In the genomic region with DNA sequence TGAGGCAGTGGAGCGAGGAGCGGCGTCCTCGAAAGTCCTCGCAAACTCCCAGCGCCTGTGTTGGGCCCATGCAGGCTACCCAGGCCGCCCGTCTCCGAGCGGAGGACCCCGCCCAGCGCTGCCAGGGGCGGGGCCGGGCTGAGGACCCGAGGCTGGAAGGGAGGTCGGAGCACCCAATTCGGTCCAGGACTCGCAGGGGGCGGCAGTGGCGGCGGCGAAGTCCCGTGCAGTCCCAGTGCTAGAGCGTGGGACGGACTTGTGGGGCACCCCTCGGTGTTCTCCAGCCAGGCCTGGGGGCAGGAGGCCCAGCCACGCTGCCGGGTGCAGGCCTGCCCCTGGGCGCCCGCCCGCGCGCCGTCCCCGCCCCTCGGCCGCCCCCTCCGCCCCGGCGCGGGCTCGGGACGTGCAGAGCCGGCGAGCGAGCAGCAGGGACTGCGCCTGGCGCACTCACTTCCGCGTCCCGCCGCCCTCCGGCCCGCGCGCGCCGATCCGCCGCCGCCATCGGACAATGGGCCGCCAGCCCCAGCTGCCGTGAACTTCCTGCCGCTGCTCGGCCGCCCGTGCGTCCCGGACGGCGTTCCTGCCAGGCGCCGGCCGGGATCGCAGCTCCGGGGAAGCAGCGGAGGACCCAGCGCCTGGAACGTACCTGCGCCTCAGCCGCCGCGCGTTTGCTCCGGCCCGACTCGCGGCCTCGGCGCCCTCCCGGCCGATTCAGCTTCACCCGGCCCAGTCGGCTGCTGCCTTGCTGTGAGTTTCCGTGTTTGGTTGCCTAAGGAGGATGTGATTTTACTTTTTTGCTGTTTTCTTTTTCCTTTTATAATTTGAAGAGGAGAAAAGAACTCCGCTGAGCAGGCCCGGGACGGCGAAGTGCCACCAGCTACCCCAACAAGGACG, we compare ENCODE assay signal across 1 cellular context.
TF ChIP-seq lines count a peak whose summit lies in the region.

No MANE protein-coding gene starts in this region.

TF ChIP-seq in HepG2, 621 proteins besides CTCF, POLR2A, EP300 and RAD21 (continues in another document):
- TF ChIP-seq, protein P1, sequence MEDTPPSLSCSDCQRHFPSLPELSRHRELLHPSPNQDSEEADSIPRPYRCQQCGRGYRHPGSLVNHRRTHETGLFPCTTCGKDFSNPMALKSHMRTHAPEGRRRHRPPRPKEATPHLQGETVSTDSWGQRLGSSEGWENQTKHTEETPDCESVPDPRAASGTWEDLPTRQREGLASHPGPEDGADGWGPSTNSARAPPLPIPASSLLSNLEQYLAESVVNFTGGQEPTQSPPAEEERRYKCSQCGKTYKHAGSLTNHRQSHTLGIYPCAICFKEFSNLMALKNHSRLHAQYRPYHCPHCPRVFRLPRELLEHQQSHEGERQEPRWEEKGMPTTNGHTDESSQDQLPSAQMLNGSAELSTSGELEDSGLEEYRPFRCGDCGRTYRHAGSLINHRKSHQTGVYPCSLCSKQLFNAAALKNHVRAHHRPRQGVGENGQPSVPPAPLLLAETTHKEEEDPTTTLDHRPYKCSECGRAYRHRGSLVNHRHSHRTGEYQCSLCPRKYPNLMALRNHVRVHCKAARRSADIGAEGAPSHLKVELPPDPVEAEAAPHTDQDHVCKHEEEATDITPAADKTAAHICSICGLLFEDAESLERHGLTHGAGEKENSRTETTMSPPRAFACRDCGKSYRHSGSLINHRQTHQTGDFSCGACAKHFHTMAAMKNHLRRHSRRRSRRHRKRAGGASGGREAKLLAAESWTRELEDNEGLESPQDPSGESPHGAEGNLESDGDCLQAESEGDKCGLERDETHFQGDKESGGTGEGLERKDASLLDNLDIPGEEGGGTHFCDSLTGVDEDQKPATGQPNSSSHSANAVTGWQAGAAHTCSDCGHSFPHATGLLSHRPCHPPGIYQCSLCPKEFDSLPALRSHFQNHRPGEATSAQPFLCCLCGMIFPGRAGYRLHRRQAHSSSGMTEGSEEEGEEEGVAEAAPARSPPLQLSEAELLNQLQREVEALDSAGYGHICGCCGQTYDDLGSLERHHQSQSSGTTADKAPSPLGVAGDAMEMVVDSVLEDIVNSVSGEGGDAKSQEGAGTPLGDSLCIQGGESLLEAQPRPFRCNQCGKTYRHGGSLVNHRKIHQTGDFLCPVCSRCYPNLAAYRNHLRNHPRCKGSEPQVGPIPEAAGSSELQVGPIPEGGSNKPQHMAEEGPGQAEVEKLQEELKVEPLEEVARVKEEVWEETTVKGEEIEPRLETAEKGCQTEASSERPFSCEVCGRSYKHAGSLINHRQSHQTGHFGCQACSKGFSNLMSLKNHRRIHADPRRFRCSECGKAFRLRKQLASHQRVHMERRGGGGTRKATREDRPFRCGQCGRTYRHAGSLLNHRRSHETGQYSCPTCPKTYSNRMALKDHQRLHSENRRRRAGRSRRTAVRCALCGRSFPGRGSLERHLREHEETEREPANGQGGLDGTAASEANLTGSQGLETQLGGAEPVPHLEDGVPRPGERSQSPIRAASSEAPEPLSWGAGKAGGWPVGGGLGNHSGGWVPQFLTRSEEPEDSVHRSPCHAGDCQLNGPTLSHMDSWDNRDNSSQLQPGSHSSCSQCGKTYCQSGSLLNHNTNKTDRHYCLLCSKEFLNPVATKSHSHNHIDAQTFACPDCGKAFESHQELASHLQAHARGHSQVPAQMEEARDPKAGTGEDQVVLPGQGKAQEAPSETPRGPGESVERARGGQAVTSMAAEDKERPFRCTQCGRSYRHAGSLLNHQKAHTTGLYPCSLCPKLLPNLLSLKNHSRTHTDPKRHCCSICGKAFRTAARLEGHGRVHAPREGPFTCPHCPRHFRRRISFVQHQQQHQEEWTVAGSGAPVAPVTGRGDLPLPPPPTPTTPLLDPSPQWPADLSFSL (CRISPR knock-in tag; IDR thresholded peaks at IDR 0.05) = 0 out of 2 replicates have a peak, but pooled peaks have one; percentile 11
- TF ChIP-seq SALL1 (CRISPR knock-in tag; IDR thresholded peaks at IDR 0.05) (no peak; the same call in 1 of the 2 replicates), ZNF143 (CRISPR knock-in tag; IDR thresholded peaks at IDR 0.05) (no peak; the same call in 1 of the 2 replicates), ARHGAP35 (CRISPR knock-in tag; IDR thresholded peaks at IDR 0.05; ENCODE audit: borderline replicate concordance) (no peak; the same call in 1 of the 2 replicates), CCDC6 (CRISPR knock-in tag; IDR thresholded peaks at IDR 0.05) (no peak), ZNF510 (CRISPR knock-in tag; IDR thresholded peaks at IDR 0.05; ENCODE audit: low read depth) (no peak; the same call in 1 of the 2 replicates), ZBTB42 (CRISPR knock-in tag; IDR thresholded peaks at IDR 0.05) (no peak), ATM (IDR thresholded peaks at IDR 0.05; ENCODE audit: borderline replicate concordance) (no peak), REL (CRISPR knock-in tag; conservative IDR thresholded peaks at IDR 0.05) (0 out of 2 replicates have a peak, but pooled peaks have one; percentile 7), ZNF549 (CRISPR knock-in tag; IDR thresholded peaks at IDR 0.05) (no peak), KLF9 (CRISPR knock-in tag; IDR thresholded peaks at IDR 0.05; ENCODE audit: low read depth) (no peak), ZNF564 (CRISPR knock-in tag; IDR thresholded peaks at IDR 0.05) (0 out of 2 replicates have a peak, but pooled peaks have one; percentile 3), ZNF333 (CRISPR knock-in tag; IDR thresholded peaks at IDR 0.05; ENCODE audit: borderline replicate concordance) (0 out of 2 replicates have a peak, but pooled peaks have one; percentile 16), SP5 (CRISPR knock-in tag; IDR thresholded peaks at IDR 0.05; ENCODE audit: borderline replicate concordance, low read depth) (peak; percentile 47; the same call in 1 of the 2 replicates), ZFP90 (CRISPR knock-in tag; IDR thresholded peaks at IDR 0.05; ENCODE audit: borderline replicate concordance) (peak; percentile 25; the same call in 1 of the 2 replicates), ZFP36L1 (CRISPR knock-in tag; IDR thresholded peaks at IDR 0.05) (no peak), CREM (IDR thresholded peaks at IDR 0.05) (no peak), CREM (CRISPR knock-in tag; IDR thresholded peaks at IDR 0.05) (no peak), THAP11 (CRISPR knock-in tag; IDR thresholded peaks at IDR 0.05) (no peak), TBX2 (CRISPR knock-in tag; IDR thresholded peaks at IDR 0.05; ENCODE audit: borderline replicate concordance) (no peak), SAP130 (CRISPR knock-in tag; IDR thresholded peaks at IDR 0.05; ENCODE audit: low read depth) (peak; percentile 65), NONO (IDR thresholded peaks at IDR 0.05) (no peak), NONO (CRISPR knock-in tag; conservative IDR thresholded peaks at IDR 0.05) (0 out of 2 replicates have a peak, but pooled peaks have one; percentile 6), ZNF34 (CRISPR knock-in tag; IDR thresholded peaks at IDR 0.05; ENCODE audit: borderline replicate concordance) (no peak), GABPA (IDR thresholded peaks at IDR 0.05; ENCODE audit: low read depth, low read length) (no peak), GABPA (CRISPR knock-in tag; IDR thresholded peaks at IDR 0.05; ENCODE audit: low read depth) (no peak), BRCA1 (CRISPR knock-in tag; IDR thresholded peaks at IDR 0.05) (no peak), FOSL1 (CRISPR knock-in tag; IDR thresholded peaks at IDR 0.05; ENCODE audit: borderline replicate concordance) (no peak), ZNF251 (CRISPR knock-in tag; IDR thresholded peaks at IDR 0.05) (no peak), NR2F6 (IDR thresholded peaks at IDR 0.05) (no peak), NR2F6 (CRISPR knock-in tag; IDR thresholded peaks at IDR 0.05) (0 out of 2 replicates have a peak, but pooled peaks have one; percentile 1), CC2D1A (CRISPR knock-in tag; IDR thresholded peaks at IDR 0.05) (no peak), KAT8 (CRISPR knock-in tag; IDR thresholded peaks at IDR 0.05) (no peak), ZMYM4 (CRISPR knock-in tag; IDR thresholded peaks at IDR 0.05) (0 out of 2 replicates have a peak, but pooled peaks have one; percentile 5), ZNF235 (CRISPR knock-in tag; IDR thresholded peaks at IDR 0.05; ENCODE audit: borderline replicate concordance) (no peak), ZBTB3 (CRISPR knock-in tag; IDR thresholded peaks at IDR 0.05; ENCODE audit: borderline replicate concordance, low read depth) (no peak; the same call in 1 of the 2 replicates), ZNF20 (CRISPR knock-in tag; IDR thresholded peaks at IDR 0.05) (no peak), ZNF883 (CRISPR knock-in tag; IDR thresholded peaks at IDR 0.05; ENCODE audit: not compliant biosample characterization) (peak; percentile 35), ZNF207 (IDR thresholded peaks at IDR 0.05; ENCODE audit: borderline replicate concordance) (no peak), MXD4 (CRISPR knock-in tag; IDR thresholded peaks at IDR 0.05) (no peak), ZNF329 (CRISPR knock-in tag; IDR thresholded peaks at IDR 0.05; ENCODE audit: low read depth) (no peak)
- TF ChIP-seq, protein P2, sequence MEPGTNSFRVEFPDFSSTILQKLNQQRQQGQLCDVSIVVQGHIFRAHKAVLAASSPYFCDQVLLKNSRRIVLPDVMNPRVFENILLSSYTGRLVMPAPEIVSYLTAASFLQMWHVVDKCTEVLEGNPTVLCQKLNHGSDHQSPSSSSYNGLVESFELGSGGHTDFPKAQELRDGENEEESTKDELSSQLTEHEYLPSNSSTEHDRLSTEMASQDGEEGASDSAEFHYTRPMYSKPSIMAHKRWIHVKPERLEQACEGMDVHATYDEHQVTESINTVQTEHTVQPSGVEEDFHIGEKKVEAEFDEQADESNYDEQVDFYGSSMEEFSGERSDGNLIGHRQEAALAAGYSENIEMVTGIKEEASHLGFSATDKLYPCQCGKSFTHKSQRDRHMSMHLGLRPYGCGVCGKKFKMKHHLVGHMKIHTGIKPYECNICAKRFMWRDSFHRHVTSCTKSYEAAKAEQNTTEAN (CRISPR knock-in tag; conservative IDR thresholded peaks at IDR 0.05) = peak; percentile 66; the same call in 1 of the 2 replicates
- TF ChIP-seq, protein P3, sequence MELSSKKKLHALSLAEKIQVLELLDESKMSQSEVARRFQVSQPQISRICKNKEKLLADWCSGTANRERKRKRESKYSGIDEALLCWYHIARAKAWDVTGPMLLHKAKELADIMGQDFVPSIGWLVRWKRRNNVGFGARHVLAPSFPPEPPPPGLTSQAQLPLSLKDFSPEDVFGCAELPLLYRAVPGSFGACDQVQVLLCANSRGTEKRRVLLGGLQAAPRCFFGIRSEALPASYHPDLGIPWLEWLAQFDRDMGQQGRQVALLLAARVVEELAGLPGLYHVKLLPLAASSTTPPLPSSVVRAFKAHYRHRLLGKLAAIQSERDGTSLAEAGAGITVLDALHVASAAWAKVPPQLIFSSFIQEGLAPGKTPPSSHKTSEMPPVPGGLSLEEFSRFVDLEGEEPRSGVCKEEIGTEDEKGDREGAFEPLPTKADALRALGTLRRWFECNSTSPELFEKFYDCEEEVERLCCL (CRISPR knock-in tag; IDR thresholded peaks at IDR 0.05; ENCODE audit: borderline replicate concordance) = no peak
- TF ChIP-seq, protein P4, sequence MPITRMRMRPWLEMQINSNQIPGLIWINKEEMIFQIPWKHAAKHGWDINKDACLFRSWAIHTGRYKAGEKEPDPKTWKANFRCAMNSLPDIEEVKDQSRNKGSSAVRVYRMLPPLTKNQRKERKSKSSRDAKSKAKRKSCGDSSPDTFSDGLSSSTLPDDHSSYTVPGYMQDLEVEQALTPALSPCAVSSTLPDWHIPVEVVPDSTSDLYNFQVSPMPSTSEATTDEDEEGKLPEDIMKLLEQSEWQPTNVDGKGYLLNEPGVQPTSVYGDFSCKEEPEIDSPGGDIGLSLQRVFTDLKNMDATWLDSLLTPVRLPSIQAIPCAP (CRISPR knock-in tag; IDR thresholded peaks at IDR 0.05; ENCODE audit: low read depth) = no peak
- TF ChIP-seq, protein P5, sequence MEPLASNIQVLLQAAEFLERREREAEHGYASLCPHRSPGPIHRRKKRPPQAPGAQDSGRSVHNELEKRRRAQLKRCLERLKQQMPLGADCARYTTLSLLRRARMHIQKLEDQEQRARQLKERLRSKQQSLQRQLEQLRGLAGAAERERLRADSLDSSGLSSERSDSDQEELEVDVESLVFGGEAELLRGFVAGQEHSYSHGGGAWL (CRISPR knock-in tag; IDR thresholded peaks at IDR 0.05) = no peak
- TF ChIP-seq, protein P6, sequence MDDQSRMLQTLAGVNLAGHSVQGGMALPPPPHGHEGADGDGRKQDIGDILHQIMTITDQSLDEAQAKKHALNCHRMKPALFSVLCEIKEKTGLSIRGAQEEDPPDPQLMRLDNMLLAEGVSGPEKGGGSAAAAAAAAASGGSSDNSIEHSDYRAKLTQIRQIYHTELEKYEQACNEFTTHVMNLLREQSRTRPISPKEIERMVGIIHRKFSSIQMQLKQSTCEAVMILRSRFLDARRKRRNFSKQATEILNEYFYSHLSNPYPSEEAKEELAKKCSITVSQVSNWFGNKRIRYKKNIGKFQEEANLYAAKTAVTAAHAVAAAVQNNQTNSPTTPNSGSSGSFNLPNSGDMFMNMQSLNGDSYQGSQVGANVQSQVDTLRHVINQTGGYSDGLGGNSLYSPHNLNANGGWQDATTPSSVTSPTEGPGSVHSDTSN (CRISPR knock-in tag; IDR thresholded peaks at IDR 0.05; ENCODE audit: borderline replicate concordance) = no peak
- TF ChIP-seq, protein P7, sequence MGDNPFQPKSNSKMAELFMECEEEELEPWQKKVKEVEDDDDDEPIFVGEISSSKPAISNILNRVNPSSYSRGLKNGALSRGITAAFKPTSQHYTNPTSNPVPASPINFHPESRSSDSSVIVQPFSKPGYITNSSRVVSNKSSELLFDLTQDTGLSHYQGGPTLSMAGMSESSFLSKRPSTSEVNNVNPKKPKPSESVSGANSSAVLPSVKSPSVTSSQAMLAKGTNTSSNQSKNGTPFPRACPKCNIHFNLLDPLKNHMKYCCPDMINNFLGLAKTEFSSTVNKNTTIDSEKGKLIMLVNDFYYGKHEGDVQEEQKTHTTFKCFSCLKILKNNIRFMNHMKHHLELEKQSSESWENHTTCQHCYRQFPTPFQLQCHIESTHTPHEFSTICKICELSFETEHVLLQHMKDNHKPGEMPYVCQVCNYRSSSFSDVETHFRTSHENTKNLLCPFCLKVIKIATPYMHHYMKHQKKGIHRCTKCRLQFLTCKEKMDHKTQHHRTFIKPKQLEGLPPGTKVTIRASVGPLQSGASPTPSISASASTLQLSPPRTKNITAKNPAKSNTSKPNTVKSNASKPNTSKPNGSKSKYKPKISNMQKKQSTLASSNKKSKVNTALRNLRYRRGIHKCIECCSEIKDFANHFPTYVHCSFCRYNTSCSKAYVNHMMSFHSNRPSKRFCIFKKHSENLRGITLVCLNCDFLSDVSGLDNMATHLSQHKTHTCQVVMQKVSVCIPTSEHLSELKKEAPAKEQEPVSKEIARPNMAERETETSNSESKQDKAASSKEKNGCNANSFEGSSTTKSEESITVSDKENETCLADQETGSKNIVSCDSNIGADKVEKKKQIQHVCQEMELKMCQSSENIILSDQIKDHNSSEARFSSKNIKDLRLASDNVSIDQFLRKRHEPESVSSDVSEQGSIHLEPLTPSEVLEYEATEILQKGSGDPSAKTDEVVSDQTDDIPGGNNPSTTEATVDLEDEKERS (CRISPR knock-in tag; IDR thresholded peaks at IDR 0.05) = no peak
- TF ChIP-seq, protein P8, sequence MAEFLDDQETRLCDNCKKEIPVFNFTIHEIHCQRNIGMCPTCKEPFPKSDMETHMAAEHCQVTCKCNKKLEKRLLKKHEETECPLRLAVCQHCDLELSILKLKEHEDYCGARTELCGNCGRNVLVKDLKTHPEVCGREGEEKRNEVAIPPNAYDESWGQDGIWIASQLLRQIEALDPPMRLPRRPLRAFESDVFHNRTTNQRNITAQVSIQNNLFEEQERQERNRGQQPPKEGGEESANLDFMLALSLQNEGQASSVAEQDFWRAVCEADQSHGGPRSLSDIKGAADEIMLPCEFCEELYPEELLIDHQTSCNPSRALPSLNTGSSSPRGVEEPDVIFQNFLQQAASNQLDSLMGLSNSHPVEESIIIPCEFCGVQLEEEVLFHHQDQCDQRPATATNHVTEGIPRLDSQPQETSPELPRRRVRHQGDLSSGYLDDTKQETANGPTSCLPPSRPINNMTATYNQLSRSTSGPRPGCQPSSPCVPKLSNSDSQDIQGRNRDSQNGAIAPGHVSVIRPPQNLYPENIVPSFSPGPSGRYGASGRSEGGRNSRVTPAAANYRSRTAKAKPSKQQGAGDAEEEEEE (CRISPR knock-in tag; IDR thresholded peaks at IDR 0.05; ENCODE audit: borderline replicate concordance) = no peak
